8 cellular contexts compared by ENCODE assay signal in the genomic region with DNA sequence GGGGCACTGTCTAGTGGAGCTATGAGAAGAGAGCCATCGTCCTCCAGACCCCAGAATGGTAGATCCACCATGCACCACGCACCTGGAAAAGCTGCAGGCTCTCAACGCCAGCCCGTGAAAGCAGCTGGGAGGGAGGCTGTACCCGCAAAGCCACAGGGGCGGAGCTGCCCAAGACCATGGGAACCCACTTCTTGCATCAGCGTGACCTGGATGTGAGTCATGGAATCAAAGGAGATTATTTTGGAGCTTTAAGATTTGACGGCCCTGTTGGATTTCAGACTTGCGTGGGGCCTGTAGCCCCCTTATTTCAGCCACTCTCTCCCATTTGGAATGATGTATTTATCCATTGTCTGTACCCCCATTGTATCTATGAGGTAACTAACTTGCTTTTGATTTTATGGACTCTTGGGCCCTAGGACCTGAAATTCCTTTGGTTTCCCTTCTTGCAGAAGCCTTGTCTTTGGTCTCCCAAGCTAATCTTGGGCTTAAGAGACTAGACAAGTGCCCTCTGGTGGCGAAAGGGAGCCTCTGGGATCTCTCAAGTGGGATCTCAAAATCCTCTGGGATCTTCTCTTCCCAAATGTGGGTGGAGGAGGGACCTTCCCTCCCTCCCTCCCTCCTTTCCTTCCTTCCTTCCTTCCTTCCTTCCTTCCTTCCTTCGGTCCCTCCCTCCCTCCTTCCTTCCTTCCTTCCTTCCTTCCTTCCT. TPM values are rescaled to one million over a fixed set of nuclear protein-coding genes. Genes with fewer than 3 reads are reported as not detected.
DNase-seq lines count a peak whose midpoint lies in the region; ATAC-seq and TF ChIP-seq lines count a peak whose summit lies in the region.

No MANE protein-coding gene starts in this region.

- TF ChIP-seq CTCF in thoracic aorta (IDR thresholded peaks at IDR 0.05) = peak; percentile 48
- TF ChIP-seq CTCF in omental fat pad (IDR thresholded peaks at IDR 0.05) = no peak

- no peaks in the 10 kb centered on the region for H3K4me1 ChIP-seq in thoracic aorta (ENCODE audit: control insufficient read depth in 1 of 2, low read depth in 2 of 2)

- no peak overlapping the region for H3K4me3 ChIP-seq in H7 (ENCODE audit: insufficient read depth, low read depth, low read length)
- H3K4me3 ChIP-seq in thoracic aorta = no peak overlapping the region

- H3K27me3 ChIP-seq in H7 (ENCODE audit: control insufficient read depth, insufficient read depth, low read length) (no peaks in the 10 kb centered on the region), thoracic aorta (replicated peaks; ENCODE audit: insufficient read depth) (no peaks in the 10 kb centered on the region)

- H3K27ac ChIP-seq in thoracic aorta = no peak overlapping the region

- DNase-seq in CD1c-positive myeloid dendritic cell (ENCODE audit: extremely low spot score) (peak; percentile 42), H7 (peak; percentile 84), SK-N-DZ (ENCODE audit: low spot score) (peak; percentile 55), glomerular visceral epithelial cell (ENCODE audit: extremely low spot score) (peak; percentile 47), thoracic aorta (ENCODE audit: low spot score) (no peak), omental fat pad (ENCODE audit: low spot score) (no peak)
- no peak for DNase-seq in central memory CD4-positive, alpha-beta T cell

- H3K36me3 ChIP-seq in H7 (replicated peaks; ENCODE audit: control insufficient read depth, insufficient read depth, low read length) (no peaks in the 10 kb centered on the region), thoracic aorta (no peaks in the 10 kb centered on the region)

- H3K9me3 ChIP-seq in thoracic aorta = no peaks in the 10 kb centered on the region

- ATAC-seq in thoracic aorta (ENCODE audit: insufficient number of reproducible peaks, low FRiP score, low read depth) (no peak), GM21367 (IDR thresholded peaks at IDR 0.05; ENCODE audit: unreplicated experiment) (no peak), omental fat pad (ENCODE audit: low FRiP score) (no peak)

RNA-seq across cellular contexts. Expression of a gene that starts 58.2 kb away (rescaled TPM):
- 40.3 and 44.0 TPM in 2 replicates for total RNA-seq in H7 (2014; rRNA removed; shearing (Covaris generic))
- polyA plus RNA-seq in SK-N-DZ (2014; cell fraction: cytosol; rRNA removed) = 26.2 and 27.2 TPM in 2 replicates
- 15.1 and 17.8 TPM in 2 replicates for polyA plus RNA-seq in SK-N-DZ (2014; cell fraction: nucleus; rRNA removed)
- 10 to 100 TPM; 60.4 to 90.8 TPM for total RNA-seq in thoracic aorta
- total RNA-seq in omental fat pad = 10 to 100 TPM; 44.8 to 71.7 (median 57.6) TPM

Comparison
In these comparisons a context has a peak if more than half of its experiments do, and no peak if none do; other contexts are left out.
1. DNase-seq: peak in CD1c-positive myeloid dendritic cell (single experiment), H7 (single experiment), SK-N-DZ (single experiment) and glomerular visceral epithelial cell (single experiment); none in thoracic aorta (single experiment), central memory CD4-positive, alpha-beta T cell (single experiment) and omental fat pad (single experiment).